ENCODE assay signal across 17 cellular contexts in the genomic region with DNA sequence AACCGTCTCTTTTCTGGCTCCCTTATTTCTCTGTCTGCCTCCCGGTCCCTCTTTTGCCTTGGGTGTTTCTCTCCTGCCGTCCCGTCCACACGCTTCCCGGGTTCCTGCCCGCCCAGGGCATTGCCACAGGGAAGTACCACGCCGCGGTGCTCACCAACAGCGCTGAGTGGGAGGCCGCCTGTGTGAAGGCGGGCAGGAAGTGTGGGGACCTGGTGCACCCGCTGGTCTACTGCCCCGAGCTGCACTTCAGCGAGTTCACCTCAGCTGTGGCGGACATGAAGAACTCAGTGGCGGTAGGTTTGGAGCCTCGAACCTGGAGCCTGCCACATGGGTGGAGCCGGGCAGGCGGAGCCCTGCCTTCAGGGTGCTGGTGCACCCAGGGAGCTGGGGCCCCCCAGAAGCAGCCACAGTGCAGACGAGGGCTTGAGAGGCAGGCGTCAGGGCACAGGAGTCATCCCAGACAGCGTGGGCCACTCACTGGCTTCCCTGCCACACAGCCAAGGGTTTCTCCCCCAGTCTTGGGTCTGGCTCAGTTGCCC. TPM values are rescaled to one million over a fixed set of nuclear protein-coding genes. Genes with fewer than 3 reads are reported as not detected.
A peak's percentile ranks its signal among the peaks of the same experiment; 100 is the strongest.
DNase-seq lines count a peak whose midpoint lies in the region; ATAC-seq and TF ChIP-seq lines count a peak whose summit lies in the region.
"Had no signal": no experiment of that assay in that cellular context is flagged by ENCODE, and none has a peak within 500 bp of the region (broad histone marks: within the 10 kb centered on the region; RNA-seq: fewer than 3 reads in every experiment).

No MANE protein-coding gene starts in this region.

- no peak overlapping the region for H3K4me3 ChIP-seq in Panc1 (ENCODE audit: low read depth in 2 of 2, low read length in 2 of 2)
- no peak overlapping the region for H3K4me3 ChIP-seq in MG63
- H3K4me3 ChIP-seq: K562, PC-9, psoas muscle, uterus had no signal

- TF ChIP-seq CTCF in Panc1 (IDR thresholded peaks at IDR 0.05) = no peak

- H3K36me3 ChIP-seq in Panc1 (ENCODE audit: control insufficient read depth, insufficient read depth, low read length) = no peaks in the 10 kb centered on the region
- H3K36me3 ChIP-seq in MG63 = no peaks in the 10 kb centered on the region
- H3K36me3 ChIP-seq: uterus had no signal

- H3K27me3 Mint-ChIP-seq in activated T-cell treated with anti-CD3 and anti-CD28 coated beads, Interleukin-2, amount 50 U/mL, for 24 hours = no peaks in the 10 kb centered on the region
- H3K27me3 Mint-ChIP-seq: dendritic cell treated with granulocyte-macrophage colony-stimulating factor and Interleukin-4, amounts not matched to agents 40 ng/mL and 50 ng/mL, for 4 days; T-helper 17 cell had no signal

- H3K27ac Mint-ChIP-seq in activated T-cell treated with anti-CD3 and anti-CD28 coated beads, Interleukin-2, amount 50 U/mL, for 24 hours = no peak overlapping the region
- H3K27ac Mint-ChIP-seq: T-helper 17 cell had no signal

- no peak overlapping the region for H3K27ac ChIP-seq in Panc1 (ENCODE audit: low read length)
- H3K27ac ChIP-seq: PC-9, psoas muscle, uterus had no signal

- POLR2A ChIA-PET in Panc1 (lab: Charles Lee) = no interaction called here

- H3K4me3 Mint-ChIP-seq in activated T-cell treated with anti-CD3 and anti-CD28 coated beads, Interleukin-2, amount 50 U/mL, for 24 hours = no peak overlapping the region
- H3K4me3 Mint-ChIP-seq: dendritic cell treated with granulocyte-macrophage colony-stimulating factor and Interleukin-4, amounts not matched to agents 40 ng/mL and 50 ng/mL, for 4 days; T-helper 17 cell had no signal

- H3K9me3 ChIP-seq in Panc1 (ENCODE audit: control insufficient read depth, insufficient read depth, low read depth, low read length) (no peaks in the 10 kb centered on the region), MG63 (no peaks in the 10 kb centered on the region)
- H3K9me3 ChIP-seq: psoas muscle, uterus had no signal

- CTCF ChIA-PET in Panc1 (lab: Charles Lee) = interaction anchor here (0.6 kb wide), 1 partner anchor 156 kb away, joined by 7 read pairs; no protein-coding TSS in a partner anchor

- no peaks in the 10 kb centered on the region for H3K9me3 Mint-ChIP-seq in activated T-cell treated with anti-CD3 and anti-CD28 coated beads, Interleukin-2, amount 50 U/mL, for 24 hours
- H3K9me3 Mint-ChIP-seq: dendritic cell treated with granulocyte-macrophage colony-stimulating factor and Interleukin-4, amounts not matched to agents 40 ng/mL and 50 ng/mL, for 4 days had no signal

- in situ Hi-C loops in Panc1 (cut with HindIII; ENCODE audit: low pct_unique_long_range_greater_than_20kb, low sequenced_read_pairs) = no loop called here

- peak; percentile 23 for DNase-seq in activated T-cell treated with anti-CD3 and anti-CD28 coated beads, Interleukin-2, amount 50 U/mL, for 24 hours
- DNase-seq in activated T-cell treated with anti-CD3 and anti-CD28 coated beads for 4 hours (no peak), Panc1 (ENCODE audit: low read depth, low spot score) (no peak), iPS-NIHi7 (ENCODE audit: extremely low spot score) (peak; percentile 7), SW 1271 (lab: John Stamatoyannopoulos, UW) (no peak), MG63 (no peak)
- peak; percentile 16 for DNase-seq in stimulated activated CD8-positive, alpha-beta memory T cell treated with anti-CD3 and anti-CD28 coated beads, Interleukin-4, amount 100 ng/mL, for 48 hours
- DNase-seq: NCI-H1417; NCI-H510A treated with DMSO at 0.1 percent for 48 hours; PC-9; psoas muscle; stimulated activated CD4-positive, alpha-beta T cell treated with anti-CD3 and anti-CD28 coated beads, Interleukin-2, amount 100 ng/mL, for 24 hours; T-helper 17 cell had no signal

- H3K27me3 ChIP-seq in Panc1 (ENCODE audit: control insufficient read depth, insufficient read depth, low read length) (no peaks in the 10 kb centered on the region), MG63 (no peaks in the 10 kb centered on the region)
- H3K27me3 ChIP-seq: uterus had no signal

- ATAC-seq in Panc1 (0 out of 2 replicates have a peak, but pooled peaks have one; percentile 13), GM18873 (IDR thresholded peaks at IDR 0.05; ENCODE audit: low FRiP score, unreplicated experiment) (no peak)
- ATAC-seq: K562, psoas muscle, T-helper 17 cell had no signal

- H3K4me1 Mint-ChIP-seq in activated T-cell treated with anti-CD3 and anti-CD28 coated beads, Interleukin-2, amount 50 U/mL, for 24 hours (ENCODE audit: low read depth) = no peaks in the 10 kb centered on the region
- H3K4me1 Mint-ChIP-seq: T-helper 17 cell had no signal

- H3K36me3 Mint-ChIP-seq in activated T-cell treated with anti-CD3 and anti-CD28 coated beads, Interleukin-2, amount 50 U/mL, for 24 hours (ENCODE audit: low read depth) = peaks cover 8% of the 10 kb centered on the region

- H3K4me1 ChIP-seq in Panc1 (ENCODE audit: control insufficient read depth, insufficient read depth, low read length) = no peaks in the 10 kb centered on the region
- H3K4me1 ChIP-seq: psoas muscle, uterus had no signal

- intact Hi-C loops in Panc1 (cut with micrococcal nuclease; ENCODE audit: unreplicated experiment) = no loop called here

- BruUV-seq in Panc1 (replicated peaks; lab: Mats Ljungman, UMichigan) = no TSS peak

RNA-seq across cellular contexts. Expression of a gene that starts 21.3 kb away (rescaled TPM):
- total RNA-seq in Panc1 (2021; ENCODE audit: unreplicated experiment) = 27.4 TPM
- 52.0 TPM for polyA plus RNA-seq in Panc1 (2012; ENCODE audit: insufficient read length)
- total RNA-seq in MG63 (2014; rRNA removed; shearing (Covaris generic); ENCODE audit: low replicate concordance) = 44.7 and 46.2 TPM in 2 replicates

Comparison
In these comparisons a context has a peak if more than half of its experiments do, and no peak if none do; other contexts are left out.
1. DNase-seq: peak in activated T-cell treated with anti-CD3 and anti-CD28 coated beads, Interleukin-2, amount 50 U/mL, for 24 hours (single experiment), iPS-NIHi7 (single experiment) and stimulated activated CD8-positive, alpha-beta memory T cell treated with anti-CD3 and anti-CD28 coated beads, Interleukin-4, amount 100 ng/mL, for 48 hours (single experiment); none in activated T-cell treated with anti-CD3 and anti-CD28 coated beads for 4 hours (single experiment), Panc1 (single experiment), SW 1271 (0 of 2) and MG63 (single experiment).